ENCODE assay signal across 8 cellular contexts in the genomic region with DNA sequence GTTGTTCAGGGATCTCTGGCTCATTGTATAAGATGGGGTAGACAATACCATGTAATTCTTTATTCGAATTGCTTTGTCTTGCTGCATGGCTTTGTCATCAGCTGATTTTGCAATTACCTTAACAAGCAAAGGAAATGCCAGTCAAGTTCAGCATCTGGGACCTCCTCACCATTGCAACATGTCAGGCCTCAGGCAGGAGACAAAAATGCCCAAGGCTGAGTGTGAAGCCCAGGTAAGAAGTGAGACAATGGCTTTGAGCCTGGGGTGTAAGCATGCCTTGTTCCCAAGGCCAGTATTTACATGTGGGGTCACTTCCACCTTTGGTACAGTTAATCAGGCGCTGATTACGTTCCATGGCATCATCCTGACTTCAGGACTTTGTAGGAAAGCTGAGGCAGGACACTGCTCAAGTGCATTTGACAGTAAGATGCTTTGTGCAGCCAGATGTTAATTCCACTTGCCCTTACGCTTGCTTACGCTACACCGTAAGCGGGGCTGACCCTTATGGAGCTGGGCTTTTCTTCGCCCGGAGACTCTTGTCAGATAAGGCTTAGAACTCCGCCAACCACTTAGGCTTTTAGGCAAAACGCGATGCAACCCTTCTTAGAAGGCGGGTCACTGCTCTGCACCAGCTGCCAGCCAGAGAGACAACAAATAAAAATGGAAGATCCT. TPM values are rescaled to one million over a fixed set of nuclear protein-coding genes. Genes with fewer than 3 reads are reported as not detected.
DNase-seq lines count a peak whose midpoint lies in the region; ATAC-seq and TF ChIP-seq lines count a peak whose summit lies in the region.

No MANE protein-coding gene starts in this region.

- no peaks in the 10 kb centered on the region for H3K27me3 Mint-ChIP-seq in T-helper 2 cell treated with Interferon-gamma antibody and Interleukin-4, amounts not matched to agents 5 μg/mL and 100 μg/mL, for 36 hours (ENCODE audit: low read depth)

- peak overlapping the region; percentile 87 for H3K27ac Mint-ChIP-seq in T-helper 2 cell treated with Interferon-gamma antibody and Interleukin-4, amounts not matched to agents 5 μg/mL and 100 μg/mL, for 36 hours

- H3K27me3 ChIP-seq in foreskin keratinocyte (no peaks in the 10 kb centered on the region), skeletal muscle satellite cell (ENCODE audit: control insufficient read depth, insufficient read depth, low read length) (no peaks in the 10 kb centered on the region)

- peak overlapping the region; percentile 79 for H3K4me3 ChIP-seq in skeletal muscle satellite cell (ENCODE audit: low read length)

- DNase-seq in T-helper 2 cell treated with Interferon-gamma antibody and Interleukin-4, amounts not matched to agents 5 μg/mL and 100 μg/mL, for 36 hours (ENCODE audit: low spot score): no peak
- DNase-seq in T-helper 2 cell (no peak), SW480 (ENCODE audit: low spot score) (peak; percentile 32), foreskin keratinocyte (peak; percentile 40 to 45), amniotic stem cell (lab: John Stamatoyannopoulos, UW) (no peak), putamen (ENCODE audit: low spot score) (no peak), NCI-H1436 treated with DMSO at 0.1 percent for 48 hours (lab: John Stamatoyannopoulos, UW) (no peak)

- no peak overlapping the region for H3K27ac ChIP-seq in foreskin keratinocyte

- H3K4me1 ChIP-seq in foreskin keratinocyte (peaks cover 6% of the 10 kb centered on the region), skeletal muscle satellite cell (ENCODE audit: control insufficient read depth, insufficient read depth, low read length) (peaks cover 10% of the 10 kb centered on the region)

- H3K4me1 Mint-ChIP-seq in T-helper 2 cell treated with Interferon-gamma antibody and Interleukin-4, amounts not matched to agents 5 μg/mL and 100 μg/mL, for 36 hours (ENCODE audit: low read depth): peaks cover 35% of the 10 kb centered on the region

- H3K9ac ChIP-seq in skeletal muscle satellite cell (ENCODE audit: low read depth, low read length): peak overlapping the region; percentile 77

- peak overlapping the region; percentile 97 for H3K4me2 ChIP-seq in skeletal muscle satellite cell (ENCODE audit: low read length)

- H3K36me3 ChIP-seq in skeletal muscle satellite cell (ENCODE audit: insufficient read depth, low read length): no peaks in the 10 kb centered on the region

- no peak for ATAC-seq in foreskin keratinocyte

- no peak for TF ChIP-seq CTCF in foreskin keratinocyte (conservative IDR thresholded peaks at IDR 0.05)

- no peaks in the 10 kb centered on the region for H3K9me3 ChIP-seq in skeletal muscle satellite cell (replicated peaks; ENCODE audit: low read length)

- peaks cover 27% of the 10 kb centered on the region for H3K36me3 Mint-ChIP-seq in T-helper 2 cell treated with Interferon-gamma antibody and Interleukin-4, amounts not matched to agents 5 μg/mL and 100 μg/mL, for 36 hours (ENCODE audit: low read depth)

- peak overlapping the region; percentile 83 for H3K4me3 Mint-ChIP-seq in T-helper 2 cell treated with Interferon-gamma antibody and Interleukin-4, amounts not matched to agents 5 μg/mL and 100 μg/mL, for 36 hours

- no peaks in the 10 kb centered on the region for H3K9me3 Mint-ChIP-seq in T-helper 2 cell treated with Interferon-gamma antibody and Interleukin-4, amounts not matched to agents 5 μg/mL and 100 μg/mL, for 36 hours

RNA-seq across cellular contexts. Expression of gene SP4, which starts 1.5 kb away (rescaled TPM):
- total RNA-seq in foreskin keratinocyte: 3.4 and 4.1 TPM in 2 replicates
- polyA plus RNA-seq in foreskin keratinocyte: 0.51 and 0.61 TPM in 2 replicates
- total RNA-seq in skeletal muscle satellite cell (2012; rRNA removed): 2.5 and 3.1 TPM in 2 replicates

Comparison
In these comparisons a context has a peak if more than half of its experiments do, and no peak if none do; other contexts are left out.
1. DNase-seq: peak in SW480 (single experiment) and foreskin keratinocyte (2 of 2); none in T-helper 2 cell treated with Interferon-gamma antibody and Interleukin-4, amounts not matched to agents 5 μg/mL and 100 μg/mL, for 36 hours (single experiment), T-helper 2 cell (0 of 5), amniotic stem cell (single experiment), putamen (single experiment) and NCI-H1436 treated with DMSO at 0.1 percent for 48 hours (single experiment).